In the genomic region with DNA sequence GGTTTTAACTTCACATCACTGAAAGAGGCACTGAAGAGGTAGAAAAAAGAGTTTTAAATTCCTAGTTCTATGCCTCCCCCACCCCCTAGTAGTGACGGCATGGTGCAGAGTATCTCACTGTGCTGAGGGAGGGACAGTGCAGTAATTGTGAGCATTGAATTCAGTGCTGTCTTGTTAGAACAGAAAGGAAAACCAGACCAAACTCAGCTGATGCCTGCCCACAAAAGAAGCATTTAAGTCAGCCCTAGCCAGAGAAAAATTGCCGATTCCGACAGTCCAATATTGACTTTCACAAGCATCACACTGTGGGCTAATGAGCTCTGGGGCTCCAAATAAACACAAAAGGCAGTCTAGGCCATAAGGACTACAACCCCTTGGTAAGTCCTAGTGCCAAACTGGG, we compare ENCODE assay signal across 25 cellular contexts.
"Had no signal": no experiment of that assay in that cellular context is flagged by ENCODE, and none has a peak within 500 bp of the region (broad histone marks: within the 10 kb centered on the region; RNA-seq: fewer than 3 reads in every experiment).

No MANE protein-coding gene starts in this region.

- ATAC-seq: esophagus mucosa; left ventricle myocardium superior; lower lobe of right lung; mucosa of descending colon; natural killer cell treated with Interleukin-12 subunit alpha and Interleukin-12 subunit beta and Interleukin-15 and Interleukin-18, amount 100 ng/mL, for 72 hours; right cardiac atrium; stimulated activated effector memory CD8-positive, alpha-beta T cell treated with anti-CD3 and anti-CD28 coated beads, Interleukin-12 subunit alpha, Interleukin-12 subunit beta, amount 100 ng/mL, for 72 hours had no signal

- H3K9ac ChIP-seq: neural progenitor cell, parathyroid adenoma had no signal

- H3K79me2 ChIP-seq: parathyroid adenoma had no signal

- H3K27ac ChIP-seq: colonic mucosa, epithelial cell of prostate, lower lobe of right lung, neural progenitor cell, parathyroid adenoma, prostate gland, sigmoid colon, stomach, testis, tibial artery, upper lobe of left lung had no signal

- H3K36me3 ChIP-seq: colonic mucosa, lower lobe of right lung, neural progenitor cell, prostate gland, sigmoid colon, stomach, tibial artery, upper lobe of left lung had no signal

- H3K4me1 ChIP-seq: colonic mucosa, lower lobe of right lung, neural progenitor cell, parathyroid adenoma, prostate gland, sigmoid colon, stomach, testis, tibial artery, upper lobe of left lung had no signal

- H3K9me3 ChIP-seq: colonic mucosa, lower lobe of right lung, mucosa of descending colon, prostate gland, sigmoid colon, testis, tibial artery had no signal

- H3K4me3 ChIP-seq: colonic mucosa, lower lobe of right lung, mucosa of descending colon, neural progenitor cell, prostate gland, sigmoid colon, stomach, testis, tibial artery, upper lobe of left lung had no signal

- H3K27me3 ChIP-seq: colonic mucosa, neural progenitor cell, sigmoid colon, stomach, testis, tibial artery, upper lobe of left lung had no signal

- DNase-seq: colonic mucosa; effector CD8-positive, alpha-beta T cell; endodermal cell; foreskin fibroblast; immature natural killer cell; left ventricle myocardium superior; lower lobe of right lung; mucosa of descending colon; naive B cell; right cardiac atrium; sigmoid colon; stimulated activated CD4-positive, alpha-beta T cell treated with anti-CD3 and anti-CD28 coated beads, Interleukin-2, amount 100 ng/mL, for 24 hours; stimulated activated CD4-positive, alpha-beta T cell treated with anti-CD3 and anti-CD28 coated beads, Interleukin-4, amount 100 ng/mL, for 24 hours; stimulated activated naive CD4-positive, alpha-beta T cell treated with Interleukin-2 at 50 U/mL for 16 hours; stomach; testis; tibial artery; upper lobe of left lung had no signal

- H2AFZ ChIP-seq: neural progenitor cell, parathyroid adenoma had no signal

- H3K4me2 ChIP-seq: neural progenitor cell had no signal
